Comparison of ENCODE assay signal across 8 cellular contexts in genomic region chr15:52020253-52021085, GRCh38. TPM values are rescaled to one million over a fixed set of nuclear protein-coding genes. Genes with fewer than 3 reads are reported as not detected.
DNase-seq lines count a peak whose midpoint lies in the region; ATAC-seq, FAIRE-seq and TF ChIP-seq lines count a peak whose summit lies in the region.

No MANE protein-coding gene starts in this region.

- peak overlapping the region; percentile 95 for H2BK120ac ChIP-seq in IMR-90 (ENCODE audit: low read depth, low read length)

- peak overlapping the region; percentile 97 for H4K91ac ChIP-seq in IMR-90 (ENCODE audit: insufficient read depth, low read depth, low read length)

- H3K27me3 ChIP-seq in IMR-90 (ENCODE audit: control insufficient read depth, insufficient read depth, low read length) = no peaks in the 10 kb centered on the region
- no peaks in the 10 kb centered on the region for H3K27me3 ChIP-seq in ascending aorta
- H3K27me3 ChIP-seq in keratinocyte (ENCODE audit: control insufficient read depth, extremely low read depth, insufficient read depth, low read length) = no peaks in the 10 kb centered on the region
- no peaks in the 10 kb centered on the region for H3K27me3 ChIP-seq in stomach

- H3K4me1 ChIP-seq in IMR-90 (ENCODE audit: control insufficient read depth, insufficient read depth, low read length) (peaks cover 11% of the 10 kb centered on the region), ascending aorta (peaks cover 5 to 13% of the 10 kb centered on the region in 2 donors), keratinocyte (ENCODE audit: control insufficient read depth, extremely low read depth, insufficient read depth, low read length) (peaks cover 29% of the 10 kb centered on the region), stomach (peaks cover 21 to 51% (median 33%) of the 10 kb centered on the region in 4 donors)

- peak overlapping the region; percentile 95 for H2AFZ ChIP-seq in IMR-90 (replicated peaks; ENCODE audit: low read length, poor library complexity)
- H2AFZ ChIP-seq in keratinocyte (ENCODE audit: control insufficient read depth, low read length) = no peak overlapping the region

- H3K27me3 Mint-ChIP-seq in CD14-positive monocyte (ENCODE audit: low read depth in 3 of 3) = peaks cover 1 to 5% (median 4%) of the 10 kb centered on the region in 3 donors

- peaks cover 1 to 10% of the 10 kb centered on the region in 2 donors for H3K36me3 Mint-ChIP-seq in CD14-positive monocyte

- no peak for TF ChIP-seq EP300 in stomach (IDR thresholded peaks at IDR 0.05)

- peak overlapping the region; percentile 98 for H2AK9ac ChIP-seq in IMR-90 (replicated peaks; ENCODE audit: low read depth, low read length, poor library complexity)

- WGBS in IMR-90 (ENCODE audit: extremely low coverage in 2 of 2, insufficient read length in 1 of 2), 2 experiments = 0% methylated on average over 1 of the region's 10 CpGs; no CpG with 5 or more reads in 1 of the 2 experiments
- 1 to 2% (median 1%) methylated on average over 10 of the region's 10 CpGs for WGBS in stomach, 5 donors

- peak overlapping the region; percentile 91 for H2AK5ac ChIP-seq in IMR-90 (ENCODE audit: low read depth, low read length)

- peak overlapping the region; percentile 64 for H2BK20ac ChIP-seq in IMR-90 (ENCODE audit: low read depth, low read length)

- H3K23ac ChIP-seq in IMR-90 (ENCODE audit: low read depth, low read length) = peak overlapping the region; percentile 100

- H3K27ac Mint-ChIP-seq in CD14-positive monocyte = peak overlapping the region; percentile 95 to 99 (median 98)

- no peak for TF ChIP-seq POLR2A in IMR-90 (IDR thresholded peaks at IDR 0.05; ENCODE audit: low read depth, low read length)
- TF ChIP-seq POLR2A in stomach (IDR thresholded peaks at IDR 0.05) = no peak

- peak overlapping the region; percentile 49; the same call in 2 of the 3 replicates for H2BK15ac ChIP-seq in IMR-90 (ENCODE audit: low read depth, low read length)

- H3K79me1 ChIP-seq in IMR-90 (ENCODE audit: low read depth in 1 of 2, low read length in 2 of 2) = peaks cover 0 to 27% of the 10 kb centered on the region in 2 experiments; a peak in 2 of 4 replicates

- intact Hi-C loops in CD14-positive monocyte (cut with micrococcal nuclease) = no loop called here
- intact Hi-C loops in IMR-90 (cut with micrococcal nuclease) = loop anchor here (2.0 to 5.0 kb wide), 2 partner anchors 38 to 120 kb away; no protein-coding TSS in a partner anchor
- intact Hi-C loops in ascending aorta (cut with DNase I) = no loop called here
- intact Hi-C loops in stomach (cut with DNase I; ENCODE audit: low total_unique reads) = no loop called here

- CTCF ChIA-PET in IMR-90 (lab: Yijun Ruan, JAX) = no interaction called here

- peak overlapping the region; percentile 100 for H2BK5ac ChIP-seq in IMR-90 (ENCODE audit: low read depth, low read length, poor library complexity, severe bottlenecking)

- in situ Hi-C loops in IMR-90 (cut with MboI; ENCODE audit: low sequenced_read_pairs) = loop anchor here (25.0 kb wide), 1 partner anchor 642 kb away; no protein-coding TSS in a partner anchor

- POLR2A ChIA-PET in IMR-90 (lab: Charles Lee; ENCODE audit: unreplicated experiment) = interaction anchor here (0.6 to 1.0 kb wide), 2 partner anchors 49 to 115 kb away, joined by 3 read pairs; partner anchors contain the start of gene LEO1

- H3K27ac ChIP-seq in IMR-90 (ENCODE audit: insufficient read depth, low read length) (peak overlapping the region; percentile 85), ascending aorta (peak overlapping the region; percentile 88 to 92), keratinocyte (ENCODE audit: control insufficient read depth, insufficient read depth, low read length) (peak overlapping the region; percentile 100), stomach (peak overlapping the region; percentile 94 to 97 (median 95))

- H3K56ac ChIP-seq in IMR-90 (ENCODE audit: extremely low read depth, insufficient read depth, low read length) = peak overlapping the region; percentile 99

- H4K20me1 ChIP-seq in IMR-90 (ENCODE audit: insufficient read depth, low read length) = peaks cover 20% of the 10 kb centered on the region
- peaks cover 7% of the 10 kb centered on the region for H4K20me1 ChIP-seq in keratinocyte (ENCODE audit: control insufficient read depth, extremely low read depth, insufficient read depth, low read length)

- H3K9me1 ChIP-seq in IMR-90 (ENCODE audit: insufficient read depth, low read length) (peaks cover 7% of the 10 kb centered on the region), keratinocyte (ENCODE audit: control insufficient read depth, extremely low read depth, insufficient read depth, low read length) (no peaks in the 10 kb centered on the region)

- H3K4me2 ChIP-seq in IMR-90 (ENCODE audit: low read depth, low read length) (peak overlapping the region; percentile 90), keratinocyte (ENCODE audit: control insufficient read depth, extremely low read depth, insufficient read depth, low read depth, low read length) (peak overlapping the region; percentile 98)

- H3K9ac ChIP-seq in IMR-90 (ENCODE audit: low read depth, low read length) = peak overlapping the region; percentile 93
- peak overlapping the region; percentile 100 for H3K9ac ChIP-seq in keratinocyte (ENCODE audit: control insufficient read depth, extremely low read depth, insufficient read depth, low read length)

- peak overlapping the region; percentile 86 for H4K5ac ChIP-seq in IMR-90 (ENCODE audit: low read depth, low read length)

- no peaks in the 10 kb centered on the region for H3K9me3 ChIP-seq in IMR-90 (ENCODE audit: control insufficient read depth, insufficient read depth, low read length)
- no peaks in the 10 kb centered on the region for H3K9me3 ChIP-seq in ascending aorta
- H3K9me3 ChIP-seq in keratinocyte (ENCODE audit: control insufficient read depth, low read depth, low read length) = no peaks in the 10 kb centered on the region
- H3K9me3 ChIP-seq in stomach = no peaks in the 10 kb centered on the region

- peaks cover 0 to 2% (median 0%) of the 10 kb centered on the region in 7 donors for H3K9me3 Mint-ChIP-seq in CD14-positive monocyte

- H3K36me3 ChIP-seq in IMR-90 (ENCODE audit: control insufficient read depth, insufficient read depth, low read length) (no peaks in the 10 kb centered on the region; the same call in 1 of the 2 replicates), ascending aorta (no peaks in the 10 kb centered on the region), keratinocyte (ENCODE audit: control insufficient read depth in 2 of 2, extremely low read depth in 1 of 2, insufficient read depth in 2 of 2, low read length in 2 of 2) (peaks cover 0 to 5% of the 10 kb centered on the region in 2 experiments), stomach (no peaks in the 10 kb centered on the region)

- H3K4ac ChIP-seq in IMR-90 (ENCODE audit: low read depth, low read length) = peak overlapping the region; percentile 99

- H3K14ac ChIP-seq in IMR-90 (replicated peaks; ENCODE audit: low read depth, low read length) = peak overlapping the region; percentile 100

- H3K4me1 Mint-ChIP-seq in CD14-positive monocyte = peaks cover 41% of the 10 kb centered on the region

- TF ChIP-seq CTCF in CD14-positive monocyte (IDR thresholded peaks at IDR 0.05) (no peak), IMR-90 (conservative IDR thresholded peaks at IDR 0.05; ENCODE audit: low read depth, low read length) (no peak), ascending aorta (IDR thresholded peaks at IDR 0.05) (no peak), keratinocyte (optimal IDR thresholded peaks at IDR 0.05 in 1 of 3, IDR thresholded peaks at IDR 0.05 in 1 of 3, conservative IDR thresholded peaks at IDR 0.05 in 1 of 3; ENCODE audit: extremely low read depth in 1 of 3, insufficient read depth in 2 of 3, low read length in 3 of 3) (no peak), stomach (IDR thresholded peaks at IDR 0.05) (no peak)

- peak overlapping the region; percentile 92 to 94 for H3K4me3 Mint-ChIP-seq in CD14-positive monocyte

- ATAC-seq in IMR-90 (ENCODE audit: low read depth) = no peak

- FAIRE-seq in keratinocyte (lab: Jason Lieb, UNC) = no peak

- no peak for DNase-seq in CD14-positive monocyte (ENCODE audit: low spot score)
- peak; percentile 34 for DNase-seq in IMR-90
- DNase-seq in ascending aorta (ENCODE audit: low spot score in 2 of 2) = no peak
- no peak for DNase-seq in keratinocyte (ENCODE audit: low read depth, low spot score)
- DNase-seq in stomach = no peak
- no peak for DNase-seq in OCI-M2 (lab: John Stamatoyannopoulos, UW; ENCODE audit: unreplicated experiment)
- DNase-seq in AG20443 (ENCODE audit: low spot score) = no peak
- no peak for DNase-seq in glomerular visceral epithelial cell (ENCODE audit: extremely low spot score)

- BruUV-seq in IMR-90 (replicated peaks; lab: Mats Ljungman, UMichigan) = TSS peak; percentile 78

- H4K8ac ChIP-seq in IMR-90 (ENCODE audit: low read depth in 2 of 2, low read length in 2 of 2) = peak overlapping the region; percentile 16 to 97

- dilution Hi-C loops in IMR-90 (cut with HindIII; ENCODE audit: low sequenced_read_pairs, unreplicated experiment) (no loop called here), keratinocyte (cut with MboI; ENCODE audit: extremely low pct_ligation_motif_present, low sequenced_read_pairs) (no loop called here)

- no peak for TF ChIP-seq RAD21 in IMR-90 (IDR thresholded peaks at IDR 0.05; ENCODE audit: low read length)

- H3K4me3 ChIP-seq in IMR-90 (ENCODE audit: insufficient read depth, low read depth, low read length) (peak overlapping the region; percentile 90), ascending aorta (peak overlapping the region; percentile 71 to 82), keratinocyte (ENCODE audit: control insufficient read depth in 2 of 3, extremely low read depth in 1 of 3, insufficient read depth in 2 of 3, low read depth in 1 of 3, low read length in 3 of 3) (peak overlapping the region; percentile 55 to 100 (median 100)), stomach (peak overlapping the region; percentile 52 to 79 (median 57))

- peak overlapping the region; percentile 96 for H3K18ac ChIP-seq in IMR-90 (ENCODE audit: low read depth, low read length)

- peaks cover 57% of the 10 kb centered on the region for H3K79me2 ChIP-seq in keratinocyte (ENCODE audit: control insufficient read depth, insufficient read depth, low read length)

RNA-seq across cellular contexts. Expression of gene MAPK6, which starts 1.4 kb away (rescaled TPM):
- polyA plus RNA-seq in CD14-positive monocyte (10 to 100 TPM in 1 of 2 donors, 1 to 10 TPM in 1; 8.6 to 10.2 TPM), IMR-90 (2012; rRNA removed) (17.9 and 22.6 TPM in 2 replicates), keratinocyte (48.5 to 103 TPM (median 83.7 TPM) in 3 replicates), stomach (10 to 100 TPM in 2 of 3 donors, 1 to 10 TPM in 1; 8.3 to 13.3 (median 10.1) TPM)
- total RNA-seq in IMR-90 (2012; rRNA removed) (60.6 and 84.2 TPM in 2 replicates), ascending aorta (32.1 TPM), stomach (100 to 1,000 TPM in 1 of 5 donors, 10 to 100 TPM in 3, 1 to 10 TPM in 1; 2.3 to 159 (median 26.8) TPM)
- 5.0 and 5.8 TPM in 2 replicates for polyA plus RNA-seq in IMR-90 (2012; cell fraction: cytosol; rRNA removed)
- polyA plus RNA-seq in IMR-90 (2012; cell fraction: nucleus; rRNA removed; ENCODE audit: low replicate concordance) = 2.0 and 13.3 TPM in 2 replicates
- 62.6 TPM for polyA plus RNA-seq in keratinocyte (2011; ENCODE audit: low read depth)
- polyA plus RNA-seq in keratinocyte (2011; cell fraction: cytosol; rRNA removed) = 45.1 and 95.3 TPM in 2 replicates
- 60.9 and 65.9 TPM in 2 replicates for polyA plus RNA-seq in keratinocyte (2011; cell fraction: nucleus; rRNA removed)
- polyA plus RNA-seq in keratinocyte (2012; ENCODE audit: low replicate concordance) = 51.7 and 70.9 TPM in 2 replicates
- 37.4 to 119 TPM (median 85.6 TPM) in 3 replicates for polyA minus RNA-seq in keratinocyte
- 57.6 TPM for polyA minus RNA-seq in keratinocyte (2011; cell fraction: cytosol; rRNA and poly(A)+ RNA removed)
- polyA minus RNA-seq in keratinocyte (2011; cell fraction: nucleus; rRNA and poly(A)+ RNA removed) = 50.3 and 105 TPM in 2 replicates

RNA-seq across cellular contexts. Expression of gene LEO1, which starts 48.9 kb away (rescaled TPM):
- polyA plus RNA-seq in CD14-positive monocyte (1 to 10 TPM; 4.7 to 9.3 TPM), IMR-90 (2012; rRNA removed) (7.7 and 9.0 TPM in 2 replicates), keratinocyte (6.3 to 12.5 TPM (median 12.2 TPM) in 3 replicates), stomach (10 to 100 TPM in 2 of 3 donors, 1 to 10 TPM in 1; 9.5 to 13.7 (median 11.8) TPM)
- total RNA-seq in IMR-90 (2012; rRNA removed) (11.5 and 30.3 TPM in 2 replicates), ascending aorta (1.8 TPM), stomach (10 to 100 TPM in 3 of 5 donors, 1 to 10 TPM in 1, under 1 TPM in 1; 0.58 to 16.3 (median 10.6) TPM)
- 1.0 and 2.2 TPM in 2 replicates for polyA plus RNA-seq in IMR-90 (2012; cell fraction: cytosol; rRNA removed)
- polyA plus RNA-seq in IMR-90 (2012; cell fraction: nucleus; rRNA removed; ENCODE audit: low replicate concordance) = 0.42 and 3.6 TPM in 2 replicates
- polyA plus RNA-seq in keratinocyte (2011; ENCODE audit: low read depth) = 51.1 TPM
- 6.8 and 7.9 TPM in 2 replicates for polyA plus RNA-seq in keratinocyte (2011; cell fraction: cytosol; rRNA removed)
- 10.6 and 15.7 TPM in 2 replicates for polyA plus RNA-seq in keratinocyte (2011; cell fraction: nucleus; rRNA removed)
- 23.6 and 27.2 TPM in 2 replicates for polyA plus RNA-seq in keratinocyte (2012; ENCODE audit: low replicate concordance)
- 1.8 to 10.7 TPM (median 3.3 TPM) in 3 replicates for polyA minus RNA-seq in keratinocyte
- 1.2 TPM for polyA minus RNA-seq in keratinocyte (2011; cell fraction: cytosol; rRNA and poly(A)+ RNA removed)
- polyA minus RNA-seq in keratinocyte (2011; cell fraction: nucleus; rRNA and poly(A)+ RNA removed) = 4.2 and 7.4 TPM in 2 replicates
